ENCODE assay signal across 9 cellular contexts in the genomic region with DNA sequence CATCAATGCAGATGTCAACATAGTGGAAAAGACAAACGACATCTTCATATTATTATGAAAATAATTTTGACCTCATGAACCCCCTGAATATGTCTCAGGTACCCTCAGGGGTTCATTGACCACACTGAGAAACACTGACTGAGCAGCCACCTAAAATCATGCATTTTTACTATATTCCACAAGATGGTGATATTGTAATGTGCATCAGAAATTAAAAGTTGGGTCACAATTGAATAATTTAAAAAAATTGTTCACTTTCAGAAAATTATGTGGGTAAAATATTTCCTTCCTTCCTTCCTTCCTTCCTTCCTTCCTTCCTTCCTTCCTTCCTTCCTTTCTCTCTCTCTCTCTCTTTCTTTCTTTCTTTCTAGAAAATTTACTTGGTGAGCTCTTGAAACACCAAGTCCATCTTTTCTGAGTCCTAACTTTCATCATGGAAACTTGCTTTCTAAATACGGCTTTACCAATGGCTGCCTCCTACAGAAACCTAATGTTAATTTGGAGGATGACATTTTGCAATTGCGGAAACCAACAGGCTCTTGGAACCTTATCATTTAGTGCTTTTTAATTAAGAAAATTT.
DNase-seq lines count a peak whose midpoint lies in the region; TF ChIP-seq lines count a peak whose summit lies in the region.
"Had no signal": no experiment of that assay in that cellular context is flagged by ENCODE, and none has a peak within 500 bp of the region (broad histone marks: within the 10 kb centered on the region; RNA-seq: fewer than 3 reads in every experiment).

No MANE protein-coding gene starts in this region.

- H3K36me3 ChIP-seq in DOHH2 (ENCODE audit: control insufficient read depth, low read length) (no peaks in the 10 kb centered on the region), ovary (no peaks in the 10 kb centered on the region)

- H3K27ac ChIP-seq in DOHH2 (ENCODE audit: low read depth, low read length), result no peak overlapping the region
- H3K27ac ChIP-seq in ovary, result no peak overlapping the region

- DNase-seq in central memory CD4-positive, alpha-beta T cell, result peak; percentile 21
- DNase-seq in ovary, result no peak
- no peak for DNase-seq in HEK293T (ENCODE audit: extremely low spot score)
- no peak for DNase-seq in NCI-H2081 (lab: John Stamatoyannopoulos, UW)
- DNase-seq in activated T-cell treated with anti-CD3 and anti-CD28 coated beads, Interleukin-2, amount 50 U/mL, for 24 hours, result no peak
- no peak for DNase-seq in NCI-H510A treated with DMSO at 0.1 percent for 48 hours (lab: John Stamatoyannopoulos, UW)
- DNase-seq: KG1 had no signal

- no peaks in the 10 kb centered on the region for H4K20me1 ChIP-seq in DOHH2 (ENCODE audit: control insufficient read depth, insufficient read depth, low read depth, low read length)

- H3K4me1 ChIP-seq in DOHH2 (ENCODE audit: control insufficient read depth, low read length), result no peaks in the 10 kb centered on the region
- H3K4me1 ChIP-seq in ovary (ENCODE audit: insufficient read depth), result no peaks in the 10 kb centered on the region

- POLR2A ChIA-PET in HEK293T (lab: Yijun Ruan, JAX), result no interaction called here

- TF ChIP-seq CTCF in DOHH2 (IDR thresholded peaks at IDR 0.05; ENCODE audit: low read depth, low read length, poor library complexity, severe bottlenecking) (peak; percentile 32), LNCAP (IDR thresholded peaks at IDR 0.05) (peak; percentile 32; the same call in 1 of the 2 replicates), ovary (IDR thresholded peaks at IDR 0.05) (peak in 2 of 3 donors; percentile 33 to 54)

- TF ChIP-seq POLR2A in ovary (IDR thresholded peaks at IDR 0.05), result no peak

- no peak for TF ChIP-seq EP300 in ovary (IDR thresholded peaks at IDR 0.05)

- whole genome bisulfite sequencing in ovary, 3 donors, result 32 to 41% (median 33%) methylated on average over 3 of the region's 3 CpGs

- H3K79me2 ChIP-seq in DOHH2 (ENCODE audit: control insufficient read depth, low read length), result no peaks in the 10 kb centered on the region

- H3K27ac Mint-ChIP-seq in activated T-cell treated with anti-CD3 and anti-CD28 coated beads, Interleukin-2, amount 50 U/mL, for 24 hours, result no peak overlapping the region

- CTCF ChIA-PET in HEK293T (lab: Yijun Ruan, JAX), result interaction anchor here (0.6 kb wide), 1 partner anchor 527 kb away, joined by 5 read pairs; no protein-coding TSS in a partner anchor

- H3F3A ChIP-seq in DOHH2 (ENCODE audit: control insufficient read depth, insufficient read depth), result no peaks in the 10 kb centered on the region

- H3K4me3 Mint-ChIP-seq in activated T-cell treated with anti-CD3 and anti-CD28 coated beads, Interleukin-2, amount 50 U/mL, for 24 hours, result no peak overlapping the region

- H3K4me3 ChIP-seq in DOHH2 (ENCODE audit: low read length) (no peak overlapping the region), ovary (no peak overlapping the region)

- H3K9me3 ChIP-seq in DOHH2 (ENCODE audit: control insufficient read depth, insufficient read depth, low read length) (no peaks in the 10 kb centered on the region), ovary (no peaks in the 10 kb centered on the region)

- H3K4me1 Mint-ChIP-seq in activated T-cell treated with anti-CD3 and anti-CD28 coated beads, Interleukin-2, amount 50 U/mL, for 24 hours (ENCODE audit: low read depth), result peaks cover 5% of the 10 kb centered on the region

- no peak overlapping the region for H3K4me2 ChIP-seq in DOHH2 (ENCODE audit: low read length)

- intact Hi-C loops in ovary (cut with DNase I), result no loop called here

- H3K36me3 Mint-ChIP-seq in activated T-cell treated with anti-CD3 and anti-CD28 coated beads, Interleukin-2, amount 50 U/mL, for 24 hours (ENCODE audit: low read depth), result no peaks in the 10 kb centered on the region

- H3K27me3 Mint-ChIP-seq in activated T-cell treated with anti-CD3 and anti-CD28 coated beads, Interleukin-2, amount 50 U/mL, for 24 hours, result peaks cover 28% of the 10 kb centered on the region

- no peaks in the 10 kb centered on the region for H3K9me2 ChIP-seq in DOHH2 (replicated peaks; ENCODE audit: control insufficient read depth, low read length)

- no peaks in the 10 kb centered on the region for H3K9me3 Mint-ChIP-seq in activated T-cell treated with anti-CD3 and anti-CD28 coated beads, Interleukin-2, amount 50 U/mL, for 24 hours

- H3K27me3 ChIP-seq in DOHH2 (ENCODE audit: control insufficient read depth, low read length), result no peaks in the 10 kb centered on the region
- H3K27me3 ChIP-seq in ovary, result no peaks in the 10 kb centered on the region

TF ChIP-seq in HEK293T, 16 proteins besides CTCF, POLR2A, EP300 and RAD21:
- TF ChIP-seq TARDBP (IDR thresholded peaks at IDR 0.05) (no peak), FOXA1 (IDR thresholded peaks at IDR 0.05) (no peak), L3MBTL2 (conservative IDR thresholded peaks at IDR 0.05) (no peak), SUZ12 (IDR thresholded peaks at IDR 0.05) (no peak), ELF4 (IDR thresholded peaks at IDR 0.05) (no peak), ZNF384 (IDR thresholded peaks at IDR 0.05) (no peak), NFRKB (IDR thresholded peaks at IDR 0.05) (no peak), FOXM1 (IDR thresholded peaks at IDR 0.05; ENCODE audit: borderline replicate concordance) (no peak), HDGF (IDR thresholded peaks at IDR 0.05; ENCODE audit: borderline replicate concordance) (no peak), SP1 (IDR thresholded peaks at IDR 0.05) (no peak), LEF1 (IDR thresholded peaks at IDR 0.05; ENCODE audit: borderline replicate concordance) (no peak), FOXK2 (IDR thresholded peaks at IDR 0.05) (no peak), BHLHE40 (IDR thresholded peaks at IDR 0.05; ENCODE audit: borderline replicate concordance) (no peak), ARNT (IDR thresholded peaks at IDR 0.05) (no peak), CTBP1 (IDR thresholded peaks at IDR 0.05; ENCODE audit: borderline replicate concordance) (no peak)
- TF ChIP-seq, protein P1, sequence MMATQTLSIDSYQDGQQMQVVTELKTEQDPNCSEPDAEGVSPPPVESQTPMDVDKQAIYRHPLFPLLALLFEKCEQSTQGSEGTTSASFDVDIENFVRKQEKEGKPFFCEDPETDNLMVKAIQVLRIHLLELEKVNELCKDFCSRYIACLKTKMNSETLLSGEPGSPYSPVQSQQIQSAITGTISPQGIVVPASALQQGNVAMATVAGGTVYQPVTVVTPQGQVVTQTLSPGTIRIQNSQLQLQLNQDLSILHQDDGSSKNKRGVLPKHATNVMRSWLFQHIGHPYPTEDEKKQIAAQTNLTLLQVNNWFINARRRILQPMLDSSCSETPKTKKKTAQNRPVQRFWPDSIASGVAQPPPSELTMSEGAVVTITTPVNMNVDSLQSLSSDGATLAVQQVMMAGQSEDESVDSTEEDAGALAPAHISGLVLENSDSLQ (IDR thresholded peaks at IDR 0.05), result no peak
